8 cellular contexts compared by ENCODE assay signal in the genomic region with DNA sequence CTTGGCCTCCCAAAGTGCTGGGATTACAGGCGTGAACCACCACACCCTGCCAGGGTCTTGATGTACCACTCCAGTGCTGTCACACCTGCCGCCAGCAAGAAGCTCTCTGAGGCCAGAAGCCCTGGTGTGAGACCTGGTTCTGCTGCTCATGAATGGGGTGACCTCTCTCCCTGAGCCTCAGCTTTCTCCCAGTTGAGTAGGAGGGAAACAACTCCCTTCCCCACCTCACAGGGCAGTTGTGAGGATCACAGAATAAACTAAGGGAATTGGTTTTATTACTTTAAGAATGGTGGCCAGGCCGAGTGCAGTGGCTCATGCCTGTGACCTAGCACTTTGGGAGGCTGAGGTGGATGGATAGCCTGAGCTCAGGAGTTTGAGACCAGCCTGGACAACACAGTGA.
"Had no signal": no experiment of that assay in that cellular context is flagged by ENCODE, and none has a peak within 500 bp of the region (broad histone marks: within the 10 kb centered on the region; RNA-seq: fewer than 3 reads in every experiment).

No MANE protein-coding gene starts in this region.

- H3K4me3 Mint-ChIP-seq: GM23338, H9 had no signal

- ATAC-seq: GM23338, K562 had no signal

- FAIRE-seq: H1, H54, HTR-8/SVneo, K562 had no signal

- H3K9me3 Mint-ChIP-seq: GM23338, H9 had no signal

- H3K4me3 ChIP-seq: GM23338, K562 had no signal

- H3K27ac Mint-ChIP-seq: GM23338 had no signal

- DNase-seq: H9, HCEC 1CT, IMR-90 had no signal

- H2AFZ ChIP-seq: GM23338 had no signal

- H3K4me2 ChIP-seq: GM23338 had no signal
